In the genomic region with DNA sequence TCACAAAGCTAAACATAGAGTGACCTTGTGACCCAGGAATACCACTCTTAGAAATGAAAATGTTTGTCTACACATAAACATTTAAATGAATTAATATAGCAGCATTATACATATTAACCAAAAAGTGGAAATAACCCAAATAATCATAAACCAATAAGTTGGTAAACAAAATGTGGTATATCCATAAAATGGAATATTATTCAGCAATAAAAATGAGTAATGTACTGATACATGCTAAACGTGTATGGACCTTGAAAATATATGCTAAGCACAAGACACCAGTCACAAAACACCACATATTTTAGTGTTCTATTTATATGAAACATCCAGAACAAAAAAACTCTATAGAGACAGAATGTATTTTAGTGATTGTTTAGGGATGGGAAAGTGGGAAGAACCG, we compare ENCODE assay signal across 34 cellular contexts.
"Had no signal": no experiment of that assay in that cellular context is flagged by ENCODE, and none has a peak within 500 bp of the region (broad histone marks: within the 10 kb centered on the region; RNA-seq: fewer than 3 reads in every experiment).

No MANE protein-coding gene starts in this region.

- H3K27me3 ChIP-seq: MG63 had no signal

- H3K36me3 ChIP-seq: MG63 had no signal

- H3K9me3 ChIP-seq: MG63 had no signal

- DNase-seq: Karpas-422, Kasumi-1, MG63, MM.1S, MV-4-11, NCI-H1048, NCI-H1092, NCI-H1092 treated with DMSO at 0.1 percent for 48 hours, NCI-H1105, NCI-H1105 treated with DMSO at 0.1 percent for 48 hours, NCI-H1417, NCI-H1417 treated with DMSO at 0.1 percent for 48 hours, NCI-H1436, NCI-H1436 treated with DMSO at 0.1 percent for 48 hours, NCI-H146, NCI-H1694, NCI-H1694 treated with DMSO at 0.1 percent for 48 hours, NCI-H187, NCI-H187 treated with DMSO at 0.1 percent for 48 hours, NCI-H1930, NCI-H2029, NCI-H2029 treated with DMSO at 0.1 percent for 48 hours, NCI-H2081, NCI-H2081 treated with DMSO at 0.1 percent for 48 hours, NCI-H2107, NCI-H2171, NCI-H2171 treated with DMSO at 0.1 percent for 48 hours, NCI-H2227 treated with DMSO at 0.1 percent for 48 hours, NCI-H226, NCI-H345, NCI-H446, NCI-H446 treated with DMSO at 0.1 percent for 48 hours, NCI-H510A, NCI-H510A treated with DMSO at 0.1 percent for 48 hours had no signal

- H3K4me3 ChIP-seq: MG63 had no signal
